ENCODE assay signal across 1 cellular context in genomic region chr7:26198133-26198780, GRCh38.
TF ChIP-seq lines count a peak whose summit lies in the region.

No MANE protein-coding gene starts in this region.

TF ChIP-seq in SK-N-SH, 30 proteins besides CTCF, POLR2A, EP300 and RAD21 (continued from another document):
- no peak for TF ChIP-seq ZBTB33 (IDR thresholded peaks at IDR 0.05; ENCODE audit: borderline replicate concordance, low read depth)
- no peak for TF ChIP-seq RXRA (IDR thresholded peaks at IDR 0.05; ENCODE audit: borderline replicate concordance, low read depth)
- TF ChIP-seq TEAD4 (IDR thresholded peaks at IDR 0.05; ENCODE audit: borderline replicate concordance, insufficient read depth): no peak
- TF ChIP-seq YY1 (IDR thresholded peaks at IDR 0.05; ENCODE audit: low read depth): no peak
- peak; percentile 41 for TF ChIP-seq MAX (IDR thresholded peaks at IDR 0.05; ENCODE audit: low read depth)
- TF ChIP-seq ELF1 (IDR thresholded peaks at IDR 0.05): no peak
- peak; percentile 25 for TF ChIP-seq SMC3 (IDR thresholded peaks at IDR 0.05; ENCODE audit: low read depth, low read length)
- no peak for TF ChIP-seq NRF1 (IDR thresholded peaks at IDR 0.05; ENCODE audit: low read depth, low read length)
- 0 out of 2 replicates have a peak, but pooled peaks have one; percentile 3 for TF ChIP-seq POLR2AphosphoS5 (IDR thresholded peaks at IDR 0.05; ENCODE audit: low read depth, low read length)
- TF ChIP-seq RFX5 (IDR thresholded peaks at IDR 0.05; ENCODE audit: low read length): no peak
- TF ChIP-seq TAF1 (IDR thresholded peaks at IDR 0.05; ENCODE audit: borderline replicate concordance, low read depth, low read length): no peak
- TF ChIP-seq TCF12 (IDR thresholded peaks at IDR 0.05): no peak
- TF ChIP-seq MEF2A (IDR thresholded peaks at IDR 0.05; ENCODE audit: borderline replicate concordance, low read depth): no peak
- TF ChIP-seq IRF3 (IDR thresholded peaks at IDR 0.05; ENCODE audit: low read depth, low read length): no peak
